Comparison of ENCODE assay signal across 8 cellular contexts in the genomic region with DNA sequence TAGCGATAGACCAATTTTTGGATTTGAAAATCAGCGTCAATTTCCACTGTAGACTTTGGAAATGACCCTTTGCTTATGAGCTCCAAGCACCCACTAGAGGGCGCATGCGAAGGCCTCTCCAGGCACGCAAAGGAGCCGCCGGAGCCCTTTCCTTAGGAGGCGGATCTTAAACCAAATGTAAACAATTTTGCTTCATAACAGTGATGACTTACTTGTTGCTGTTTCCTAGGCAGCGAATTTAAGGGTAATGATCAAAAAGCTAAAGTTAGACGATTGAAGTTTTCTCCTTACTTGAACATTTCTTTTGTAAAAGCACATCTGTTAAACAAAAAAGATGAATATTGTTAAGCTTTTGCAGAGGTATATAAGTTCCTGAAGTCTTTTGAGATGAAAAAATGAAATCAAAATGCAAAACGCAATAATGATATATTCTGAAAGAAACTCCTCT. TPM values are rescaled to one million over a fixed set of nuclear protein-coding genes. Genes with fewer than 3 reads are reported as not detected.
DNase-seq lines count a peak whose midpoint lies in the region; ATAC-seq, FAIRE-seq and TF ChIP-seq lines count a peak whose summit lies in the region.

No MANE protein-coding gene starts in this region.

- no peak overlapping the region for H3K4me3 ChIP-seq in GM12864 (ENCODE audit: low read depth, low read length)

- ATAC-seq in Right ventricle myocardium inferior (peak; percentile 48), HG03280 (IDR thresholded peaks at IDR 0.05; ENCODE audit: unreplicated experiment) (no peak)

- peaks cover 3% of the 10 kb centered on the region for H3K4me1 Mint-ChIP-seq in activated naive CD8-positive, alpha-beta T cell treated with anti-CD3 and anti-CD28 coated beads for 36 hours

- H3K9me3 Mint-ChIP-seq in activated naive CD8-positive, alpha-beta T cell treated with anti-CD3 and anti-CD28 coated beads for 36 hours: no peaks in the 10 kb centered on the region

- intact Hi-C loops in Right ventricle myocardium inferior (cut with DNase I) (loop anchor here (10.0 kb wide), 1 partner anchor 663 kb away; a partner anchor contains a TSS), posterior vena cava (cut with DNase I) (loop anchor here in 1 of 2 donors (10.0 kb wide), 1 partner anchor 663 kb away; a partner anchor contains a TSS)

- TF ChIP-seq CTCF in GM12864 (IDR thresholded peaks at IDR 0.05; ENCODE audit: low read depth, low read length, missing control alignments): peak; percentile 91

- H3K27me3 Mint-ChIP-seq in activated naive CD8-positive, alpha-beta T cell treated with anti-CD3 and anti-CD28 coated beads for 36 hours: no peaks in the 10 kb centered on the region

- no peak overlapping the region for H3K27ac Mint-ChIP-seq in activated naive CD8-positive, alpha-beta T cell treated with anti-CD3 and anti-CD28 coated beads for 36 hours

- H3K36me3 Mint-ChIP-seq in activated naive CD8-positive, alpha-beta T cell treated with anti-CD3 and anti-CD28 coated beads for 36 hours: no peaks in the 10 kb centered on the region

- FAIRE-seq in urothelium cell line (lab: Jason Lieb, UNC): no peak

- DNase-seq in GM12864 (ENCODE audit: low read depth) (peak; percentile 25), M059J (ENCODE audit: low read depth) (peak; percentile 88), SW480 (ENCODE audit: low spot score) (peak; percentile 57), Right ventricle myocardium inferior (ENCODE audit: missing footprints) (peak; percentile 76), posterior vena cava (ENCODE audit: low spot score) (peak; percentile 89), urothelium cell line (ENCODE audit: low spot score) (peak; percentile 78)
- peak; percentile 68 for DNase-seq in activated naive CD8-positive, alpha-beta T cell treated with anti-CD3 and anti-CD28 coated beads for 36 hours

- no peak overlapping the region for H3K4me3 Mint-ChIP-seq in activated naive CD8-positive, alpha-beta T cell treated with anti-CD3 and anti-CD28 coated beads for 36 hours

RNA-seq across cellular contexts. Expression of a gene that starts 29.2 kb away (rescaled TPM):
- 40.4 and 62.2 TPM in 2 replicates for total RNA-seq in M059J (2014; rRNA removed; shearing (Covaris generic))
- 10 to 100 TPM; 28.4 to 30.0 TPM for total RNA-seq in activated naive CD8-positive, alpha-beta T cell treated with anti-CD3 and anti-CD28 coated beads for 36 hours
- total RNA-seq in Right ventricle myocardium inferior (13.3 TPM), posterior vena cava (10 to 100 TPM; 16.7 to 20.5 TPM)

Comparison
In these comparisons a context has a peak if more than half of its experiments do, and no peak if none do; other contexts are left out.
1. DNase-seq: peak in every context shown above with its lines; median percentile 89 in posterior vena cava; 88 in M059J; 78 in urothelium cell line; 76 in Right ventricle myocardium inferior; 68 in activated naive CD8-positive, alpha-beta T cell treated with anti-CD3 and anti-CD28 coated beads for 36 hours; 57 in SW480; 25 in GM12864.